18 cellular contexts compared by ENCODE assay signal in the genomic region with DNA sequence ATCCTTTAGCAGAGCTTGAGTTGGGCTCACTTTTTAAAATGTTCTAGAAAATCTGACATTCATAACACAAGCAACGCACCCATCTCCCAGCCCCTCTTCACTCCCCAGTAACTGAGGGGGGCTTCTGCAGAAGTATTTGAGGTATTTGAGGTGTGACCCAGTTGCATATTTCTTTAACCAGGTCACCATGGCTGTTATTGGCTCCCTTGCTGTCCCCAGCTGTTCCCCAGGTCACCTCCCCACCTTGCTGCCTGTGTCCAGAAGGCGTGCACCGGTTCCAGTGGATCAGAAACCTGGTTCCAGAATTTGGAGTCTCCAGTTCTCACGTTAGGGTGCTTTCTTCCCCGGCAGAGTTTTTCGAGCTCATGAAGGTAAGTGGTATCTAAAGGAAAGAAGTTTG. TPM values are rescaled to one million over a fixed set of nuclear protein-coding genes. Genes with fewer than 3 reads are reported as not detected.
A peak's percentile ranks its signal among the peaks of the same experiment; 100 is the strongest.
DNase-seq lines count a peak whose midpoint lies in the region; ATAC-seq and TF ChIP-seq lines count a peak whose summit lies in the region.
"Had no signal": no experiment of that assay in that cellular context is flagged by ENCODE, and none has a peak within 500 bp of the region (broad histone marks: within the 10 kb centered on the region; RNA-seq: fewer than 3 reads in every experiment).

No MANE protein-coding gene starts in this region.

- H3K9me3 Mint-ChIP-seq in memory B cell: no peaks in the 10 kb centered on the region
- H3K9me3 Mint-ChIP-seq: activated CD4-positive, alpha-beta T cell treated with anti-CD3 and anti-CD28 coated beads, Interleukin-2, amount 10 ng/mL, durations not matched to agents 7 days and 5 days; activated T-helper 1 cell treated with anti-CD3 and anti-CD28 coated beads, Interleukin-12 subunit alpha, Interleukin-12 subunit beta, Interleukin-2, Interleukin-4 antibody, amounts not matched to agents 30 ng/mL and 10 ng/mL and 1 ng/mL, durations not matched to agents 14 hours and 24 hours and 36 hours; naive thymus-derived CD8-positive, alpha-beta T cell had no signal

- TF ChIP-seq POLR2A in heart left ventricle (IDR thresholded peaks at IDR 0.05): no peak

- WGBS in heart left ventricle, 4 donors: 92 to 97% (median 96%) methylated on average over 6 of the region's 6 CpGs

- no peak overlapping the region for H3K4me3 Mint-ChIP-seq in memory B cell
- H3K4me3 Mint-ChIP-seq: activated CD4-positive, alpha-beta T cell treated with anti-CD3 and anti-CD28 coated beads, Interleukin-2, amount 10 ng/mL, durations not matched to agents 7 days and 5 days; activated T-helper 1 cell treated with anti-CD3 and anti-CD28 coated beads, Interleukin-12 subunit alpha, Interleukin-12 subunit beta, Interleukin-2, Interleukin-4 antibody, amounts not matched to agents 30 ng/mL and 10 ng/mL and 1 ng/mL, durations not matched to agents 14 hours and 24 hours and 36 hours; naive thymus-derived CD8-positive, alpha-beta T cell had no signal

- no peak overlapping the region for H3K4me3 ChIP-seq in heart left ventricle
- H3K4me3 ChIP-seq in SK-N-MC: no peak overlapping the region
- no peak overlapping the region for H3K4me3 ChIP-seq in upper lobe of right lung
- no peak overlapping the region for H3K4me3 ChIP-seq in H7 (ENCODE audit: insufficient read depth, low read depth, low read length)

- DNase-seq in left ventricle myocardium superior (peak; percentile 3), heart left ventricle (no peak), SK-N-MC (ENCODE audit: low read depth, low spot score) (no peak), memory B cell (ENCODE audit: low spot score in 2 of 2) (no peak), upper lobe of right lung (no peak), H7 (no peak), caudate nucleus (lab: John Stamatoyannopoulos, UW) (no peak), COLO829 (ENCODE audit: low spot score) (no peak)
- DNase-seq: activated CD4-positive, alpha-beta T cell treated with anti-CD3 and anti-CD28 coated beads, Interleukin-2, amount 10 ng/mL, durations not matched to agents 7 days and 5 days; COR-L47; naive thymus-derived CD8-positive, alpha-beta T cell; NCI-H187; NCI-H446; retina; stimulated activated CD4-positive, alpha-beta T cell treated with anti-CD3 and anti-CD28 coated beads, Interleukin-1b, Interleukin-23, amount 100 ng/mL, for 48 hours; substantia nigra had no signal

- no peak overlapping the region for H3K27ac ChIP-seq in heart left ventricle
- H3K27ac ChIP-seq in SK-N-MC: 0 out of 2 replicates have a peak overlapping the region, but pooled peaks have one; percentile 2
- peak overlapping the region; percentile 13 for H3K27ac ChIP-seq in upper lobe of right lung
- H3K27ac ChIP-seq in caudate nucleus (ENCODE audit: low read depth, low read length): no peak overlapping the region

- H3K36me3 ChIP-seq in heart left ventricle: peaks cover 0 to 62% (median 22%) of the 10 kb centered on the region in 9 donors
- peaks cover 14% of the 10 kb centered on the region; the same call in 1 of the 2 replicates for H3K36me3 ChIP-seq in SK-N-MC (ENCODE audit: insufficient read depth, low read length)
- peaks cover 40% of the 10 kb centered on the region for H3K36me3 ChIP-seq in upper lobe of right lung
- peaks cover 9% of the 10 kb centered on the region for H3K36me3 ChIP-seq in H7 (replicated peaks; ENCODE audit: control insufficient read depth, insufficient read depth, low read length)

- H3K27me3 Mint-ChIP-seq in memory B cell: no peaks in the 10 kb centered on the region
- H3K27me3 Mint-ChIP-seq: activated CD4-positive, alpha-beta T cell treated with anti-CD3 and anti-CD28 coated beads, Interleukin-2, amount 10 ng/mL, durations not matched to agents 7 days and 5 days; naive thymus-derived CD8-positive, alpha-beta T cell had no signal

- H3K27me3 ChIP-seq in heart left ventricle (no peaks in the 10 kb centered on the region), upper lobe of right lung (no peaks in the 10 kb centered on the region), H7 (ENCODE audit: control insufficient read depth, insufficient read depth, low read length) (no peaks in the 10 kb centered on the region)
- H3K27me3 ChIP-seq: foreskin keratinocyte had no signal

- H3K4me1 ChIP-seq in heart left ventricle (peaks cover 22 to 85% (median 64%) of the 10 kb centered on the region in 12 donors), upper lobe of right lung (peaks cover 70% of the 10 kb centered on the region)

- TF ChIP-seq CTCF in heart left ventricle (IDR thresholded peaks at IDR 0.05): no peak
- no peak for TF ChIP-seq CTCF in upper lobe of right lung (IDR thresholded peaks at IDR 0.05)

- no peaks in the 10 kb centered on the region for H3K9me3 ChIP-seq in heart left ventricle
- no peaks in the 10 kb centered on the region for H3K9me3 ChIP-seq in SK-N-MC (ENCODE audit: low read depth, low read length)
- no peaks in the 10 kb centered on the region for H3K9me3 ChIP-seq in upper lobe of right lung

- H3K36me3 Mint-ChIP-seq in memory B cell: peaks cover 15% of the 10 kb centered on the region

- ATAC-seq in left ventricle myocardium superior (no peak), heart left ventricle (no peak), memory B cell (ENCODE audit: low read depth) (no peak), upper lobe of right lung (no peak)
- ATAC-seq: naive thymus-derived CD8-positive, alpha-beta T cell had no signal

- H3K4me1 Mint-ChIP-seq in memory B cell: peaks cover 25% of the 10 kb centered on the region

- intact Hi-C loops in left ventricle myocardium superior (cut with micrococcal nuclease): no loop called here
- intact Hi-C loops in heart left ventricle (cut with DNase I): no loop called here
- intact Hi-C loops in upper lobe of right lung (cut with DNase I): no loop called here

- peak overlapping the region; percentile 35 for H3K27ac Mint-ChIP-seq in memory B cell
- H3K27ac Mint-ChIP-seq: activated CD4-positive, alpha-beta T cell treated with anti-CD3 and anti-CD28 coated beads, Interleukin-2, amount 10 ng/mL, durations not matched to agents 7 days and 5 days; activated T-helper 1 cell treated with anti-CD3 and anti-CD28 coated beads, Interleukin-12 subunit alpha, Interleukin-12 subunit beta, Interleukin-2, Interleukin-4 antibody, amounts not matched to agents 30 ng/mL and 10 ng/mL and 1 ng/mL, durations not matched to agents 14 hours and 24 hours and 36 hours had no signal

- no peak overlapping the region for H3K9ac ChIP-seq in SK-N-MC (ENCODE audit: insufficient read length)

RNA-seq across cellular contexts. Expression of a gene that starts 13.8 kb away (rescaled TPM):
- 18.3 TPM for total RNA-seq in left ventricle myocardium superior
- total RNA-seq in heart left ventricle: 10 to 100 TPM; 14.2 to 32.8 (median 17.3) TPM
- 10 to 100 TPM; 11.9 to 24.6 TPM for polyA plus RNA-seq in heart left ventricle
- 95.5 TPM for total RNA-seq in upper lobe of right lung
- total RNA-seq in H7 (2014; rRNA removed; shearing (Covaris generic)): 63.7 and 71.8 TPM in 2 replicates

RNA-seq across cellular contexts. Expression of a gene that starts 32.4 kb away (rescaled TPM):
- total RNA-seq in left ventricle myocardium superior (11.1 TPM), heart left ventricle (100 to 1,000 TPM in 1 of 9 donors, 10 to 100 TPM in 5, 1 to 10 TPM in 3; 4.6 to 134 (median 18.4) TPM), upper lobe of right lung (82.0 TPM)
- 10 to 100 TPM; 15.2 to 15.9 TPM for polyA plus RNA-seq in heart left ventricle
- 13.3 and 26.9 TPM in 2 replicates for total RNA-seq in H7 (2014; rRNA removed; shearing (Covaris generic))

Comparison
In these comparisons a context has a peak if more than half of its experiments do, and no peak if none do; other contexts are left out.
1. H3K27ac ChIP-seq: peak in SK-N-MC (single experiment) and upper lobe of right lung (single experiment); none in heart left ventricle (0 of 12) and caudate nucleus (single experiment).